Comparison of ENCODE assay signal across 13 cellular contexts in the genomic region with DNA sequence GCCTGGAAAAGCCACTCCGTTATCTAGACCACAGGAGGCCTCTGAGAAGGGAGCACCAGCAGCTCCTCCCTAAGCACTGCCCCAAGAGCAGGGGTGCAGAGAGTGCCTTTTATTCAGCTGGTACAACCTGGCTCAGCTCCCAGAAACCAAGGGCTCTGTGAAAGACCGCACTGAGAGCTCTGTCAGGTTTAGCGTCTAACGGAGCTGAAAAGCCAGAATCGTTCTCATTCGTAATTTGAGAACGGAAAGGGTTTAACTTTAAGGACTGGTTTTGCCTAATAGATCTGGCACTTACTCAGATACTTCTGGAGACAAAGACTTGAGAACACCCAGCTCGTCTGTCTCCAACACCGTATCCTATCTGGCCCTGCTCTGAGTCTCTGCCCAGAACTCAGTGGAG. TPM values are rescaled to one million over a fixed set of nuclear protein-coding genes. Genes with fewer than 3 reads are reported as not detected.
DNase-seq lines count a peak whose midpoint lies in the region; ATAC-seq, FAIRE-seq and TF ChIP-seq lines count a peak whose summit lies in the region.
"Had no signal": no experiment of that assay in that cellular context is flagged by ENCODE, and none has a peak within 500 bp of the region (broad histone marks: within the 10 kb centered on the region; RNA-seq: fewer than 3 reads in every experiment).

No MANE protein-coding gene starts in this region.

- no peaks in the 10 kb centered on the region for H3K4me1 ChIP-seq in osteoblast (ENCODE audit: insufficient read depth, low read length)

- H4K20me1 ChIP-seq in osteoblast (ENCODE audit: insufficient read depth, low read length): peaks cover 18% of the 10 kb centered on the region

- H3K27ac ChIP-seq in osteoblast (ENCODE audit: low read depth, low read length): no peak overlapping the region

- H3K4me3 Mint-ChIP-seq in Calu3 (ENCODE audit: low read depth, unreplicated experiment): no peak overlapping the region
- H3K4me3 Mint-ChIP-seq: CD14-positive monocyte; dendritic cell treated with granulocyte-macrophage colony-stimulating factor and Interleukin-4, amounts not matched to agents 40 ng/mL and 50 ng/mL, for 4 days; natural killer cell treated with Interleukin-12 subunit alpha and Interleukin-12 subunit beta and Interleukin-15 and Interleukin-18, amount 100 ng/mL, for 72 hours had no signal

- peaks cover 52% of the 10 kb centered on the region for H3K36me3 Mint-ChIP-seq in Calu3 (ENCODE audit: insufficient read depth, unreplicated experiment)
- H3K36me3 Mint-ChIP-seq: natural killer cell treated with Interleukin-12 subunit alpha and Interleukin-12 subunit beta and Interleukin-15 and Interleukin-18, amount 100 ng/mL, for 72 hours had no signal

- H3K9me3 ChIP-seq in osteoblast (ENCODE audit: low read depth, low read length): no peaks in the 10 kb centered on the region

- no peaks in the 10 kb centered on the region for H3K9me3 Mint-ChIP-seq in Calu3 (ENCODE audit: low read depth, unreplicated experiment)
- H3K9me3 Mint-ChIP-seq: CD14-positive monocyte; dendritic cell treated with granulocyte-macrophage colony-stimulating factor and Interleukin-4, amounts not matched to agents 40 ng/mL and 50 ng/mL, for 4 days; natural killer cell treated with Interleukin-12 subunit alpha and Interleukin-12 subunit beta and Interleukin-15 and Interleukin-18, amount 100 ng/mL, for 72 hours had no signal

- FAIRE-seq in urothelium cell line (lab: Jason Lieb, UNC): no peak

- no peak overlapping the region for H3K27ac Mint-ChIP-seq in Calu3 (ENCODE audit: unreplicated experiment)
- H3K27ac Mint-ChIP-seq: dendritic cell treated with granulocyte-macrophage colony-stimulating factor and Interleukin-4, amounts not matched to agents 40 ng/mL and 50 ng/mL, for 4 days; natural killer cell treated with Interleukin-12 subunit alpha and Interleukin-12 subunit beta and Interleukin-15 and Interleukin-18, amount 100 ng/mL, for 72 hours had no signal

- no peak overlapping the region for H3K4me2 ChIP-seq in osteoblast (ENCODE audit: insufficient read depth, low read length)

- H3K27me3 ChIP-seq in osteoblast (ENCODE audit: insufficient read depth, low read length): no peaks in the 10 kb centered on the region

- peaks cover 11% of the 10 kb centered on the region for H3K79me2 ChIP-seq in osteoblast (ENCODE audit: insufficient read depth, low read length)

- no peaks in the 10 kb centered on the region for H3K27me3 Mint-ChIP-seq in Calu3 (ENCODE audit: unreplicated experiment)
- H3K27me3 Mint-ChIP-seq: dendritic cell treated with granulocyte-macrophage colony-stimulating factor and Interleukin-4, amounts not matched to agents 40 ng/mL and 50 ng/mL, for 4 days; natural killer cell treated with Interleukin-12 subunit alpha and Interleukin-12 subunit beta and Interleukin-15 and Interleukin-18, amount 100 ng/mL, for 72 hours had no signal

- no peak for ATAC-seq in HG03520 (IDR thresholded peaks at IDR 0.05; ENCODE audit: unreplicated experiment)
- ATAC-seq: natural killer cell treated with Interleukin-12 subunit alpha and Interleukin-12 subunit beta and Interleukin-15 and Interleukin-18, amount 100 ng/mL, for 72 hours had no signal

- CTCF ChIA-PET in Calu3 (lab: Charles Lee): interaction anchor here (0.6 to 1.4 kb wide), 2 partner anchors 16 to 30 kb away, joined by 3 to 4 read pairs; no protein-coding TSS in a partner anchor

- DNase-seq in DMS153 treated with DMSO at 0.1 percent for 48 hours (lab: John Stamatoyannopoulos, UW; ENCODE audit: unreplicated experiment) (peak; percentile 27), NCI-H2196 (lab: John Stamatoyannopoulos, UW; ENCODE audit: unreplicated experiment) (peak; percentile 91), fibroblast of gingiva (ENCODE audit: low read depth) (peak; percentile 77), osteoblast (ENCODE audit: insufficient read length, low spot score, missing footprints) (peak; percentile 66), Calu3 (no peak), KG1 (lab: John Stamatoyannopoulos, UW) (no peak), urothelium cell line (ENCODE audit: low spot score) (no peak)
- DNase-seq: activated T-cell treated with anti-CD3 and anti-CD28 coated beads, Interleukin-2, amount 50 U/mL, for 48 hours; KBM-7 had no signal

- no peak overlapping the region for H2AFZ ChIP-seq in osteoblast (ENCODE audit: low read length)

- H3K4me1 Mint-ChIP-seq in Calu3 (ENCODE audit: low read depth, unreplicated experiment): no peaks in the 10 kb centered on the region

- no TSS peak for BruUV-seq in Calu3 (replicated peaks; lab: Mats Ljungman, UMichigan)

- H3K36me3 ChIP-seq in osteoblast (ENCODE audit: insufficient read depth, low read length): peaks cover 46% of the 10 kb centered on the region

- TF ChIP-seq CTCF in osteoblast (IDR thresholded peaks at IDR 0.05; ENCODE audit: extremely low read depth, low read depth, low read length) (no peak), Calu3 (IDR thresholded peaks at IDR 0.05; ENCODE audit: unreplicated experiment) (no peak)

- intact Hi-C loops in Calu3 (cut with micrococcal nuclease; ENCODE audit: unreplicated experiment): no loop called here

- H3K4me3 ChIP-seq in osteoblast (ENCODE audit: insufficient read depth, low read length): no peak overlapping the region

RNA-seq across cellular contexts. Expression of a gene that starts 13.5 kb away (rescaled TPM):
- total RNA-seq in osteoblast (180 and 189 TPM in 2 replicates), Calu3 (2022) (40.1 and 45.6 TPM in 2 replicates)

RNA-seq across cellular contexts. Expression of a gene that starts 19.1 kb away (rescaled TPM):
- total RNA-seq in osteoblast (32.2 and 39.5 TPM in 2 replicates), Calu3 (2022) (47.3 and 60.2 TPM in 2 replicates)

RNA-seq across cellular contexts. Expression of a gene that starts 37.9 kb away (rescaled TPM):
- total RNA-seq in osteoblast (9.4 and 14.5 TPM in 2 replicates), Calu3 (2022) (37.8 and 38.7 TPM in 2 replicates)

RNA-seq across cellular contexts. Expression of a gene that starts 38.1 kb away (rescaled TPM):
- total RNA-seq in osteoblast: 1.4 and 2.1 TPM in 2 replicates
- 27.4 and 29.1 TPM in 2 replicates for total RNA-seq in Calu3 (2022)

RNA-seq across cellular contexts. Expression of a gene that starts 47.0 kb away (rescaled TPM):
- total RNA-seq in osteoblast (10.1 and 10.6 TPM in 2 replicates), Calu3 (2022) (51.8 and 53.2 TPM in 2 replicates)

Comparison
In these comparisons a context has a peak if more than half of its experiments do, and no peak if none do; other contexts are left out.
1. DNase-seq: peak in DMS153 treated with DMSO at 0.1 percent for 48 hours (single experiment), NCI-H2196 (single experiment), fibroblast of gingiva (single experiment) and osteoblast (single experiment); none in Calu3 (single experiment), KG1 (single experiment) and urothelium cell line (single experiment).